ENCODE assay signal across 8 cellular contexts in genomic region chr17:15257316-15257925, GRCh38. TPM values are rescaled to one million over a fixed set of nuclear protein-coding genes. Genes with fewer than 3 reads are reported as not detected.
DNase-seq lines count a peak whose midpoint lies in the region; ATAC-seq, FAIRE-seq and TF ChIP-seq lines count a peak whose summit lies in the region.

No MANE protein-coding gene starts in this region.

- CTCF ChIA-PET in K562 (lab: Yijun Ruan, JAX; ENCODE audit: low intra/inter-chr PET ratio): interaction anchor here (0.7 to 2.8 kb wide), 2 partner anchors 245 to 269 kb away, joined by 3 to 12 read pairs; no protein-coding TSS in a partner anchor

- no peaks in the 10 kb centered on the region for H3K9me3 ChIP-seq in K562 (replicated peaks; ENCODE audit: control insufficient read depth, insufficient read depth, low read depth, low read length)
- H3K9me3 ChIP-seq in iPS-20b (ENCODE audit: insufficient read depth, low read depth, low read length): no peaks in the 10 kb centered on the region
- H3K9me3 ChIP-seq in small intestine (ENCODE audit: control insufficient read depth, low read depth): no peaks in the 10 kb centered on the region

- peak; percentile 13 for ATAC-seq in GM23338
- peak; percentile 69 for ATAC-seq in K562

- no TSS peak for BruUV-seq in K562 (replicated peaks; lab: Mats Ljungman, UMichigan)

- H3K36me3 ChIP-seq in GM23338 (ENCODE audit: insufficient read depth) (no peaks in the 10 kb centered on the region), K562 (ENCODE audit: control insufficient read depth, insufficient read depth, low read length) (peaks cover 36% of the 10 kb centered on the region; the same call in 2 of the 3 replicates), iPS-20b (ENCODE audit: insufficient read depth, low read depth, low read length) (no peaks in the 10 kb centered on the region), small intestine (ENCODE audit: control insufficient read depth in 2 of 2, insufficient read depth in 2 of 2, low read length in 2 of 2) (peaks cover 2 to 7% of the 10 kb centered on the region in 2 donors)

- H3K27ac ChIP-seq in GM23338 (ENCODE audit: low read depth) (no peak overlapping the region), K562 (ENCODE audit: extremely low read depth, low read depth, low read length) (peak overlapping the region; percentile 1; the same call in 1 of the 3 replicates), iPS-20b (ENCODE audit: low read length) (no peak overlapping the region), small intestine (ENCODE audit: low read depth in 1 of 2, low read length in 1 of 2) (peak overlapping the region in 1 of 2 donors; percentile 13)

- POLR2A ChIA-PET in K562 (lab: Yijun Ruan, JAX): no interaction called here

- TF ChIP-seq POLR2A in K562 (conservative IDR thresholded peaks at IDR 0.05): no peak

- H3F3A ChIP-seq in GM23338 (replicated peaks; ENCODE audit: low read depth): peaks cover 8% of the 10 kb centered on the region; the same call in 1 of the 2 replicates

- intact Hi-C loops in K562 (cut with micrococcal nuclease): no loop called here

- no peak for TF ChIP-seq EP300 in K562 (IDR thresholded peaks at IDR 0.05; ENCODE audit: low read length)

- H3K9me1 ChIP-seq in K562 (ENCODE audit: control insufficient read depth, insufficient read depth, low read length): no peaks in the 10 kb centered on the region

- 0 out of 2 replicates have a peak overlapping the region, but pooled peaks have one; percentile 6 for H3K4me2 ChIP-seq in GM23338
- H3K4me2 ChIP-seq in K562 (ENCODE audit: insufficient read depth, low read length): peak overlapping the region; percentile 69

- H3K9ac ChIP-seq in K562 (ENCODE audit: insufficient read depth in 1 of 2, low read depth in 2 of 2, low read length in 2 of 2): 0 out of 4 replicates have a peak overlapping the region, but pooled peaks of 1 of the 2 experiments have one; percentile 7
- H3K9ac ChIP-seq in iPS-20b (ENCODE audit: low read depth, low read length): no peak overlapping the region

- peak overlapping the region; percentile 39; the same call in 2 of the 3 replicates for H3K4me3 Mint-ChIP-seq in GM23338

- H3K27me3 ChIP-seq in GM23338 (ENCODE audit: insufficient read depth) (peaks cover 52% of the 10 kb centered on the region), K562 (ENCODE audit: control insufficient read depth in 2 of 2, insufficient read depth in 2 of 2, low read length in 2 of 2) (peaks cover 0 to 5% of the 10 kb centered on the region in 2 experiments; a peak in 1 of 5 replicates), iPS-20b (ENCODE audit: insufficient read depth, low read length) (peaks cover 56% of the 10 kb centered on the region), small intestine (ENCODE audit: control insufficient read depth in 2 of 2, insufficient read depth in 2 of 2, low read length in 2 of 2) (peaks cover 0 to 4% of the 10 kb centered on the region in 2 donors)

- no peaks in the 10 kb centered on the region; the same call in 2 of the 3 replicates for H3K9me3 Mint-ChIP-seq in GM23338

- H3K4me3 ChIP-seq in GM23338 (0 out of 2 replicates have a peak overlapping the region, but pooled peaks have one; percentile 5), LNCaP clone FGC (ENCODE audit: low read depth, low read length) (no peak overlapping the region), K562 (peak overlapping the region; percentile 14; the same call in 1 of the 2 replicates), iPS-20b (ENCODE audit: low read length) (peak overlapping the region; percentile 45; the same call in 1 of the 2 replicates), small intestine (ENCODE audit: low read depth in 1 of 2, low read length in 2 of 2) (no peak overlapping the region)

- FAIRE-seq in K562 (lab: Jason Lieb, UNC) (peak; percentile 83), small intestine (lab: Jason Lieb, UNC) (no peak)

- WGBS in K562 (ENCODE audit: insufficient coverage, low coverage, missing lambda C conversion rate): 3% methylated on average over 17 of the region's 18 CpGs
- 5 to 7% (median 5%) methylated on average over 18 of the region's 18 CpGs for WGBS in small intestine, 3 donors

- TF ChIP-seq CTCF in GM23338 (conservative IDR thresholded peaks at IDR 0.05; ENCODE audit: low read depth in 2 of 2) (peak; percentile 86 to 90), LNCaP clone FGC (IDR thresholded peaks at IDR 0.05; ENCODE audit: control insufficient read depth, extremely low read depth, insufficient read depth) (peak; percentile 83), K562 (IDR thresholded peaks at IDR 0.05 in 2 of 3, conservative IDR thresholded peaks at IDR 0.05 in 1 of 3; ENCODE audit: insufficient read depth in 2 of 3, low read depth in 1 of 3, low read length in 3 of 3) (peak; percentile 73 to 85 (median 81))

- peaks cover 3% of the 10 kb centered on the region; the same call in 1 of the 2 replicates for H3K9me2 ChIP-seq in GM23338 (ENCODE audit: insufficient read depth)

- no peaks in the 10 kb centered on the region; the same call in 2 of the 3 replicates for H3K36me3 Mint-ChIP-seq in GM23338 (ENCODE audit: low read depth)

- H3K79me2 ChIP-seq in GM23338 (replicated peaks; ENCODE audit: insufficient read depth): no peaks in the 10 kb centered on the region
- peaks cover 4% of the 10 kb centered on the region; the same call in 2 of the 3 replicates for H3K79me2 ChIP-seq in K562 (ENCODE audit: control insufficient read depth, insufficient read depth, low read length)

- peak; percentile 33 to 54; a peak in 3 of 4 replicates for TF ChIP-seq RAD21 in K562 (CRISPR knock-in tag; conservative IDR thresholded peaks at IDR 0.05 in 1 of 2, IDR thresholded peaks at IDR 0.05 in 1 of 2)

- no peak overlapping the region for H3K27ac Mint-ChIP-seq in GM23338

- peaks cover 13% of the 10 kb centered on the region; the same call in 2 of the 3 replicates for H3K4me1 Mint-ChIP-seq in GM23338

- DNase-seq in GF-D8 (lab: John Stamatoyannopoulos, UW) (peak; percentile 17), GM23338 (ENCODE audit: low spot score) (peak; percentile 87), LNCaP clone FGC (ENCODE audit: low read depth) (no peak), T-helper 9 cell (peak; percentile 34), K562 (ENCODE audit: extremely low read depth in 1 of 4, low spot score in 3 of 4) (peak; percentile 70 to 84 (median 72)), small intestine (peak; percentile 77), mesenteric fat pad (ENCODE audit: low spot score) (no peak)

- peaks cover 55% of the 10 kb centered on the region for H3K27me3 Mint-ChIP-seq in GM23338 (ENCODE audit: insufficient read depth, low read depth, poor library complexity)

- H4K20me1 ChIP-seq in GM23338 (replicated peaks; ENCODE audit: insufficient read depth) (no peaks in the 10 kb centered on the region), K562 (replicated peaks; ENCODE audit: control insufficient read depth, insufficient read depth, low read length) (no peaks in the 10 kb centered on the region)

- in situ Hi-C loops in K562 (cut with MboI): loop anchor here (5.0 to 25.0 kb wide), 2 partner anchors 245 to 705 kb away; no protein-coding TSS in a partner anchor

- peak overlapping the region; percentile 92; the same call in 1 of the 2 replicates for H2AFZ ChIP-seq in GM23338
- H2AFZ ChIP-seq in K562 (ENCODE audit: low read depth, low read length): peak overlapping the region; percentile 81

- H3K4me1 ChIP-seq in GM23338 (ENCODE audit: insufficient read depth) (peaks cover 8% of the 10 kb centered on the region; the same call in 1 of the 2 replicates), K562 (replicated peaks in 1 of 2; ENCODE audit: control insufficient read depth in 2 of 2, insufficient read depth in 2 of 2, low read length in 2 of 2) (peaks cover 24 to 25% of the 10 kb centered on the region in 2 experiments), iPS-20b (ENCODE audit: insufficient read depth, low read length) (no peaks in the 10 kb centered on the region; the same call in 1 of the 2 replicates), small intestine (ENCODE audit: control insufficient read depth in 2 of 2, insufficient read depth in 1 of 2, low read depth in 1 of 2, low read length in 1 of 2) (peaks cover 0 to 4% of the 10 kb centered on the region in 2 donors)

TF ChIP-seq in GM23338, 12 proteins besides CTCF, POLR2A, EP300 and RAD21 (continues in another document):
- no peak for TF ChIP-seq EZH2phosphoT487 (IDR thresholded peaks at IDR 0.05; ENCODE audit: unreplicated experiment)

TF ChIP-seq in K562, 482 proteins besides CTCF, POLR2A, EP300 and RAD21 (continues in another document):
- no peak for TF ChIP-seq KDM5B (IDR thresholded peaks at IDR 0.05; ENCODE audit: insufficient replicate concordance, low read depth, low read length)
- TF ChIP-seq ZNF212 (CRISPR knock-in tag; IDR thresholded peaks at IDR 0.05): no peak
- TF ChIP-seq LCOR (CRISPR knock-in tag; IDR thresholded peaks at IDR 0.05): no peak
- no peak for TF ChIP-seq ZNF764 (CRISPR knock-in tag; IDR thresholded peaks at IDR 0.05; ENCODE audit: low read depth)

RNA-seq across cellular contexts. Expression of gene PMP22, which starts 7.7 kb away (rescaled TPM):
- 1.6 and 2.2 TPM in 2 replicates for total RNA-seq in GM23338 (2014; rRNA removed; shearing (Covaris generic))
- polyA plus RNA-seq in GM23338 (2016; fragmentation: Nextera tagmentation; extraction: Ambion mirVana) (0.94 and 1.2 TPM in 2 replicates), K562 (2011; rRNA removed) (24.8 and 29.8 TPM in 2 replicates), K562 (2014; fragmentation: Illumina TruSeq; extraction: Trizol) (38.4 and 45.2 TPM in 2 replicates), K562 (2014; fragmentation: Nextera tagmentation; extraction: Ambion mirVana) (10 to 100 TPM; 54.4 to 62.3 TPM), K562 (2014; rRNA removed) (22.6 and 27.4 TPM in 2 replicates), small intestine (10 to 100 TPM; 68.9 to 89.4 (median 88.8) TPM)
- total RNA-seq in K562 (2011; cell fraction: chromatin; rRNA removed; ENCODE audit: low replicate concordance): 25.4 and 26.0 TPM in 2 replicates
- total RNA-seq in K562 (2011; cell fraction: nucleolus; rRNA removed): 30.4 and 30.5 TPM in 2 replicates
- total RNA-seq in K562 (2011; cell fraction: nucleoplasm; rRNA removed): 33.2 and 46.4 TPM in 2 replicates
- total RNA-seq in K562 (2014; rRNA removed) (12.6 and 17.9 TPM in 2 replicates), K562 (2014; rRNA removed; fragmentation: Illumina TruSeq; extraction: Trizol) (22.5 and 25.2 TPM in 2 replicates), K562 (2015; rRNA removed; fragmentation: Illumina TruSeq; extraction: Trizol) (28.7 and 29.1 TPM in 2 replicates), K562 (2021) (25.8 and 26.1 TPM in 2 replicates), mesenteric fat pad (250 TPM)
- 33.2 and 43.8 TPM in 2 replicates for polyA plus RNA-seq in K562 (2011; cell fraction: cytosol; rRNA removed)
- 11.7 and 16.0 TPM in 2 replicates for polyA plus RNA-seq in K562 (2011; cell fraction: nucleus; rRNA removed)
- 35.9 and 60.1 TPM in 2 replicates for polyA plus RNA-seq in K562 (2012)
- 44.8 and 48.5 TPM in 2 replicates for polyA minus RNA-seq in K562 (2011; rRNA and poly(A)+ RNA removed)
- 17.1 and 33.0 TPM in 2 replicates for polyA minus RNA-seq in K562 (2011; cell fraction: cytosol; rRNA and poly(A)+ RNA removed)
- polyA minus RNA-seq in K562 (2011; cell fraction: nucleus; rRNA and poly(A)+ RNA removed): 6.5 and 15.4 TPM in 2 replicates

Comparison
In these comparisons a context has a peak if more than half of its experiments do, and no peak if none do; other contexts are left out.
1. DNase-seq: peak in GF-D8 (single experiment), GM23338 (single experiment), T-helper 9 cell (single experiment), K562 (4 of 4) and small intestine (single experiment); none in LNCaP clone FGC (single experiment) and mesenteric fat pad (single experiment).
2. H3K4me3 ChIP-seq: peak in GM23338 (single experiment), K562 (single experiment) and iPS-20b (single experiment); none in LNCaP clone FGC (single experiment) and small intestine (0 of 2).
3. Peak in every context shown above with its lines, with median percentiles within 50 percentile points of each other: CTCF ChIP-seq.